In genomic region chr5:117652640-117653280, GRCh38 we compare ENCODE assay signal across 17 cellular contexts.
"Had no signal": no experiment of that assay in that cellular context is flagged by ENCODE, and none has a peak within 500 bp of the region (broad histone marks: within the 10 kb centered on the region; RNA-seq: fewer than 3 reads in every experiment).

No MANE protein-coding gene starts in this region.

- H3K4me3 ChIP-seq: left lung, right atrium auricular region, transverse colon, vagina had no signal

- H3K27me3 ChIP-seq: left lung, right atrium auricular region, transverse colon, vagina had no signal

- H3K27ac ChIP-seq: epithelial cell of prostate, left lung, right atrium auricular region, transverse colon, vagina had no signal

- H3K4me1 ChIP-seq: left lung, right atrium auricular region, transverse colon, vagina had no signal

- H3K9me3 ChIP-seq: left lung, right atrium auricular region, vagina had no signal

- DNase-seq: activated B cell treated with CpG ODN at 0.5 μM for 24 hours; activated CD4-positive, alpha-beta T cell treated with anti-CD3 and anti-CD28 coated beads, Interleukin-2, amount 10 ng/mL, durations not matched to agents 24 days and 14 days; activated CD8-positive, alpha-beta T cell treated with anti-CD3 and anti-CD28 coated beads for 36 hours; activated naive CD4-positive, alpha-beta T cell treated with anti-CD3 and anti-CD28 coated beads for 36 hours; activated T-cell treated with anti-CD3 and anti-CD28 coated beads, Interleukin-2, amount 50 U/mL, for 24 hours; aorta; foreskin melanocyte; glutamatergic neuron; hypothalamus; left lung; midbrain; T-helper 1 cell; T-helper 9 cell; transverse colon had no signal

- ATAC-seq: activated CD8-positive, alpha-beta T cell treated with anti-CD3 and anti-CD28 coated beads for 36 hours; left lung had no signal

- H3K36me3 ChIP-seq: left lung, right atrium auricular region, transverse colon, vagina had no signal
